20 cellular contexts compared by ENCODE assay signal in genomic region chr7:96253441-96253840, GRCh38.
"Had no signal": no experiment of that assay in that cellular context is flagged by ENCODE, and none has a peak within 500 bp of the region (broad histone marks: within the 10 kb centered on the region; RNA-seq: fewer than 3 reads in every experiment).

No MANE protein-coding gene starts in this region.

- H3K27ac ChIP-seq: coronary artery, epithelial cell of prostate, esophagus muscularis mucosa, gastroesophageal sphincter, neutrophil, right atrium auricular region, stomach had no signal

- DNase-seq: effector memory CD4-positive, alpha-beta T cell; glutamatergic neuron; islet precursor cell; left cardiac atrium; left ventricle myocardium superior; mesendoderm; naive thymus-derived CD8-positive, alpha-beta T cell; posterior cingulate gyrus; small intestine; stimulated activated CD4-positive, alpha-beta T cell treated with anti-CD3 and anti-CD28 coated beads, Interleukin-12 subunit alpha, Interleukin-12 subunit beta, amount 100 ng/mL, for 4 hours; stimulated activated naive CD4-positive, alpha-beta T cell; stomach; trophoblast cell had no signal

- H3K9me3 ChIP-seq: neutrophil had no signal

- H3K4me3 ChIP-seq: coronary artery, esophagus muscularis mucosa, gastroesophageal sphincter, lung, right atrium auricular region, stomach had no signal

- H3K4me1 ChIP-seq: esophagus muscularis mucosa, gastroesophageal sphincter, right atrium auricular region, stomach had no signal

- ATAC-seq: gastroesophageal sphincter; left cardiac atrium; left ventricle myocardium superior; naive thymus-derived CD8-positive, alpha-beta T cell had no signal

- H3K36me3 ChIP-seq: esophagus muscularis mucosa, gastroesophageal sphincter, neutrophil, right atrium auricular region, stomach had no signal

- H3K27me3 ChIP-seq: esophagus muscularis mucosa, gastroesophageal sphincter, neutrophil, right atrium auricular region, stomach had no signal
